ENCODE assay signal across 27 cellular contexts in genomic region chr4:7694256-7694775, GRCh38.
"Had no signal": no experiment of that assay in that cellular context is flagged by ENCODE, and none has a peak within 500 bp of the region (broad histone marks: within the 10 kb centered on the region; RNA-seq: fewer than 3 reads in every experiment).

No MANE protein-coding gene starts in this region.

- H3K27ac ChIP-seq: adrenal gland, SJSA1 had no signal

- H3K36me3 Mint-ChIP-seq: activated CD8-positive, alpha-beta memory T cell treated with anti-CD3 and anti-CD28 coated beads, Interleukin-2, amount 10 ng/mL, durations not matched to agents 7 days and 5 days; activated naive CD8-positive, alpha-beta T cell had no signal

- H3K4me3 Mint-ChIP-seq: activated B cell treated with CpG ODN at 0.5 μM for 24 hours; activated CD4-positive, alpha-beta T cell treated with anti-CD3 and anti-CD28 coated beads, Interleukin-2, amount 10 ng/mL, durations not matched to agents 24 days and 14 days; activated CD8-positive, alpha-beta memory T cell treated with anti-CD3 and anti-CD28 coated beads, Interleukin-2, amount 10 ng/mL, durations not matched to agents 7 days and 5 days; activated naive CD4-positive, alpha-beta T cell treated with anti-CD3 and anti-CD28 coated beads for 36 hours; activated naive CD8-positive, alpha-beta T cell; activated T-cell treated with anti-CD3 and anti-CD28 coated beads, Interleukin-2, amount 50 U/mL, for 24 hours; T-helper 1 cell treated with Interleukin-12 subunit alpha and Interleukin-12 subunit beta and Interleukin-4 antibody, amounts not matched to agents 30 μg/mL and 1 μg/mL, for 36 hours had no signal

- H3K9me3 ChIP-seq: adrenal gland, SJSA1 had no signal

- H3K9me3 Mint-ChIP-seq: activated CD4-positive, alpha-beta T cell treated with anti-CD3 and anti-CD28 coated beads, Interleukin-2, amount 10 ng/mL, durations not matched to agents 24 days and 14 days; activated naive CD4-positive, alpha-beta T cell treated with anti-CD3 and anti-CD28 coated beads for 36 hours; activated T-cell treated with anti-CD3 and anti-CD28 coated beads, Interleukin-2, amount 50 U/mL, for 24 hours; T-helper 1 cell treated with Interleukin-12 subunit alpha and Interleukin-12 subunit beta and Interleukin-4 antibody, amounts not matched to agents 30 μg/mL and 1 μg/mL, for 36 hours had no signal

- H3K4me3 ChIP-seq: adrenal gland, SJSA1 had no signal

- ATAC-seq: activated CD8-positive, alpha-beta memory T cell treated with anti-CD3 and anti-CD28 coated beads, Interleukin-2, amount 10 ng/mL, durations not matched to agents 7 days and 5 days; Panc1; SK-N-SH treated with all-trans-retinoic acid at 6 μM for 48 hours had no signal

- H3K27ac Mint-ChIP-seq: activated B cell treated with CpG ODN at 0.5 μM for 24 hours; activated CD4-positive, alpha-beta T cell treated with anti-CD3 and anti-CD28 coated beads, Interleukin-2, amount 10 ng/mL, durations not matched to agents 24 days and 14 days; activated CD8-positive, alpha-beta memory T cell treated with anti-CD3 and anti-CD28 coated beads, Interleukin-2, amount 10 ng/mL, durations not matched to agents 7 days and 5 days; activated naive CD4-positive, alpha-beta T cell treated with anti-CD3 and anti-CD28 coated beads for 36 hours; activated naive CD8-positive, alpha-beta T cell; activated T-cell treated with anti-CD3 and anti-CD28 coated beads, Interleukin-2, amount 50 U/mL, for 24 hours; T-helper 1 cell treated with Interleukin-12 subunit alpha and Interleukin-12 subunit beta and Interleukin-4 antibody, amounts not matched to agents 30 μg/mL and 1 μg/mL, for 36 hours had no signal

- H3K4me1 Mint-ChIP-seq: activated B cell treated with CpG ODN at 0.5 μM for 24 hours; activated CD4-positive, alpha-beta T cell treated with anti-CD3 and anti-CD28 coated beads, Interleukin-2, amount 10 ng/mL, durations not matched to agents 24 days and 14 days; activated CD8-positive, alpha-beta memory T cell treated with anti-CD3 and anti-CD28 coated beads, Interleukin-2, amount 10 ng/mL, durations not matched to agents 7 days and 5 days had no signal

- H3K27me3 Mint-ChIP-seq: activated B cell treated with CpG ODN at 0.5 μM for 24 hours; activated CD4-positive, alpha-beta T cell treated with anti-CD3 and anti-CD28 coated beads, Interleukin-2, amount 10 ng/mL, durations not matched to agents 24 days and 14 days had no signal

- H3K36me3 ChIP-seq: adrenal gland, SJSA1 had no signal

- H3K4me1 ChIP-seq: adrenal gland, SJSA1 had no signal

- DNase-seq: activated B cell treated with CpG ODN at 0.5 μM for 24 hours; activated CD4-positive, alpha-beta T cell treated with anti-CD3 and anti-CD28 coated beads for 1 hour; activated CD4-positive, alpha-beta T cell treated with anti-CD3 and anti-CD28 coated beads, Interleukin-2, amount 10 ng/mL, durations not matched to agents 24 days and 14 days; activated CD4-positive, alpha-beta T cell treated with anti-CD3 and anti-CD28 coated beads, Interleukin-2, amount 50 U/mL, for 48 hours; activated CD8-positive, alpha-beta memory T cell treated with anti-CD3 and anti-CD28 coated beads, Interleukin-2, amount 10 ng/mL, durations not matched to agents 7 days and 5 days; activated gamma-delta T cell; activated naive CD4-positive, alpha-beta T cell treated with anti-CD3 and anti-CD28 coated beads for 36 hours; activated T-cell treated with anti-CD3 and anti-CD28 coated beads, Interleukin-2, amount 50 U/mL, for 24 hours; adrenal gland; anterior cingulate cortex; Karpas-422; NCI-H1048; NCI-H146; NCI-H187 treated with DMSO at 0.1 percent for 48 hours; NCI-H2081 treated with DMSO at 0.1 percent for 48 hours; NCI-H2171 treated with DMSO at 0.1 percent for 48 hours; NCI-H226; NCI-H526; NK-92 treated with Interleukin-12 subunit alpha and Interleukin-12 subunit beta, amount 100 ng/mL, for 24 hours; OCI-M1; Right ventricle myocardium superior; RPMI8226 had no signal
